In genomic region chr5:142500506-142500905, GRCh38 we compare ENCODE assay signal across 23 cellular contexts.
DNase-seq lines count a peak whose midpoint lies in the region; FAIRE-seq and TF ChIP-seq lines count a peak whose summit lies in the region.
"Had no signal": no experiment of that assay in that cellular context is flagged by ENCODE, and none has a peak within 500 bp of the region (broad histone marks: within the 10 kb centered on the region; RNA-seq: fewer than 3 reads in every experiment).

No MANE protein-coding gene starts in this region.

- H3K23ac ChIP-seq in mesenchymal stem cell (ENCODE audit: low read length in 2 of 2) (no peak overlapping the region), trophoblast cell (ENCODE audit: low read length) (no peak overlapping the region)

- H3K4me1 ChIP-seq in endodermal cell (ENCODE audit: control insufficient read depth, insufficient read depth, low read length) (no peaks in the 10 kb centered on the region), mesenchymal stem cell (ENCODE audit: control insufficient read depth, insufficient read depth, low read depth, low read length) (peaks cover 7% of the 10 kb centered on the region), trophoblast cell (ENCODE audit: control insufficient read depth in 1 of 2, insufficient read depth in 2 of 2, low read length in 2 of 2) (no peaks in the 10 kb centered on the region)
- H3K4me1 ChIP-seq: BLaER1, SJSA1 had no signal

- peak; percentile 5 for DNase-seq in NCI-H2029 treated with DMSO at 0.1 percent for 48 hours (lab: John Stamatoyannopoulos, UW)
- DNase-seq in NCI-H2029 (lab: John Stamatoyannopoulos, UW) = no peak
- no peak for DNase-seq in endodermal cell
- no peak for DNase-seq in mesenchymal stem cell
- DNase-seq in NCI-H1092 (lab: John Stamatoyannopoulos, UW) = no peak
- no peak for DNase-seq in HTR-8/SVneo (ENCODE audit: insufficient read length, low spot score)
- DNase-seq in trophoblast cell = no peak
- no peak for DNase-seq in head of caudate nucleus
- DNase-seq: CD4-positive, CD25-positive, alpha-beta regulatory T cell; GF-D8; NCI-H1048; NCI-H1436; NCI-H187; NCI-H2107; NCI-H446; NCI-H524 treated with DMSO at 0.1 percent for 48 hours; NCI-H774; T-cell had no signal

- H3K4me3 ChIP-seq in endodermal cell (ENCODE audit: low read length) = no peak overlapping the region
- H3K4me3 ChIP-seq in mesenchymal stem cell (ENCODE audit: insufficient read depth in 1 of 2, low read depth in 1 of 2, low read length in 2 of 2) = no peak overlapping the region
- H3K4me3 ChIP-seq in trophoblast cell (ENCODE audit: low read depth, low read length) = no peak overlapping the region
- H3K4me3 ChIP-seq: BLaER1, SJSA1 had no signal

- H3K36me3 Mint-ChIP-seq in endodermal cell (ENCODE audit: low read depth) = no peaks in the 10 kb centered on the region
- H3K36me3 Mint-ChIP-seq: CD4-positive, CD25-positive, alpha-beta regulatory T cell; T-cell had no signal

- H3K4me2 ChIP-seq in mesenchymal stem cell (ENCODE audit: low read length, poor library complexity, severe bottlenecking) (no peak overlapping the region), trophoblast cell (ENCODE audit: low read length) (no peak overlapping the region)
- H3K4me2 ChIP-seq: BLaER1 had no signal

- H2BK12ac ChIP-seq in mesenchymal stem cell (ENCODE audit: low read length in 2 of 2) = no peak overlapping the region
- no peak overlapping the region for H2BK12ac ChIP-seq in trophoblast cell (ENCODE audit: low read length)

- H3K18ac ChIP-seq in mesenchymal stem cell (ENCODE audit: low read depth in 1 of 2, low read length in 2 of 2) = no peak overlapping the region
- no peak overlapping the region for H3K18ac ChIP-seq in trophoblast cell (ENCODE audit: low read length)

- H2BK15ac ChIP-seq in mesenchymal stem cell (ENCODE audit: low read depth, poor library complexity, severe bottlenecking) = no peak overlapping the region

- FAIRE-seq in HTR-8/SVneo (lab: Jason Lieb, UNC) = no peak
- FAIRE-seq: D721Med, GM19239 had no signal

- WGBS in endodermal cell (ENCODE audit: insufficient coverage in 1 of 2, insufficient read length in 1 of 2), 2 experiments = 82 to 88% methylated on average over 1 to 2 of the region's 2 CpGs
- WGBS in mesenchymal stem cell = 83% methylated on average over 1 of the region's 2 CpGs
- no CpG with 5 or more reads among the region's 2 CpGs for WGBS in trophoblast cell (ENCODE audit: extremely low coverage, insufficient coverage, insufficient read length)

- H3K9ac ChIP-seq in endodermal cell (ENCODE audit: extremely low read depth, low read length, poor library complexity, severe bottlenecking) (no peak overlapping the region), mesenchymal stem cell (ENCODE audit: low read length) (no peak overlapping the region), trophoblast cell (ENCODE audit: low read length) (no peak overlapping the region)
- H3K9ac ChIP-seq: BLaER1 had no signal

- H3K4ac ChIP-seq in mesenchymal stem cell (ENCODE audit: low read depth in 1 of 2, low read length in 2 of 2) (peak overlapping the region in 1 of 2 experiments; percentile 7), trophoblast cell (ENCODE audit: low read depth, low read length) (no peak overlapping the region)

- H2BK120ac ChIP-seq in mesenchymal stem cell (ENCODE audit: low read depth, low read length) = no peak overlapping the region
- no peak overlapping the region for H2BK120ac ChIP-seq in trophoblast cell (ENCODE audit: insufficient read depth, low read length, poor library complexity)

- H3K36me3 ChIP-seq in endodermal cell (ENCODE audit: control insufficient read depth, insufficient read depth, low read length) (no peaks in the 10 kb centered on the region), mesenchymal stem cell (ENCODE audit: control insufficient read depth in 1 of 2, insufficient read depth in 2 of 2, low read depth in 1 of 2, low read length in 2 of 2) (no peaks in the 10 kb centered on the region), trophoblast cell (ENCODE audit: control insufficient read depth in 1 of 2, insufficient read depth in 2 of 2, low read length in 2 of 2) (no peaks in the 10 kb centered on the region)
- H3K36me3 ChIP-seq: BLaER1, SJSA1 had no signal

- no peak overlapping the region for H3K14ac ChIP-seq in mesenchymal stem cell (ENCODE audit: low read length in 2 of 2)
- H3K14ac ChIP-seq in trophoblast cell (ENCODE audit: low read length) = no peak overlapping the region

- no peak overlapping the region for H2AK5ac ChIP-seq in mesenchymal stem cell (ENCODE audit: low read length, severe bottlenecking)
- H2AK5ac ChIP-seq in trophoblast cell (ENCODE audit: low read length) = no peak overlapping the region

- H3K79me2 ChIP-seq in trophoblast cell (ENCODE audit: control insufficient read depth, insufficient read depth, low read length, poor library complexity) = no peaks in the 10 kb centered on the region

- no peaks in the 10 kb centered on the region for H3K79me1 ChIP-seq in mesenchymal stem cell (replicated peaks; ENCODE audit: low read length, poor library complexity, severe bottlenecking)
- H3K79me1 ChIP-seq in trophoblast cell (ENCODE audit: low read length) = no peaks in the 10 kb centered on the region

- no peaks in the 10 kb centered on the region for H3K27me3 Mint-ChIP-seq in endodermal cell (ENCODE audit: insufficient read depth)

- no peak overlapping the region for H4K12ac ChIP-seq in trophoblast cell (ENCODE audit: low read depth, low read length)

- no peaks in the 10 kb centered on the region for H3K9me3 ChIP-seq in endodermal cell (ENCODE audit: control insufficient read depth, low read length)
- no peaks in the 10 kb centered on the region for H3K9me3 ChIP-seq in mesenchymal stem cell (ENCODE audit: control insufficient read depth, low read length)
- no peaks in the 10 kb centered on the region for H3K9me3 ChIP-seq in trophoblast cell (ENCODE audit: insufficient read depth, low read depth, low read length)
- H3K9me3 ChIP-seq: BLaER1, SJSA1 had no signal

- no peak for TF ChIP-seq CTCF in endodermal cell (conservative IDR thresholded peaks at IDR 0.05)

- H4K8ac ChIP-seq in mesenchymal stem cell (ENCODE audit: low read length) (no peak overlapping the region), trophoblast cell (ENCODE audit: low read depth, low read length) (no peak overlapping the region)

- H3K4me3 Mint-ChIP-seq in endodermal cell = no peak overlapping the region
- H3K4me3 Mint-ChIP-seq: CD4-positive, CD25-positive, alpha-beta regulatory T cell; IgD-negative memory B cell; T-cell had no signal

- H4K91ac ChIP-seq in mesenchymal stem cell (ENCODE audit: low read length) (no peak overlapping the region), trophoblast cell (ENCODE audit: low read depth, low read length) (no peak overlapping the region)

- H2BK5ac ChIP-seq in mesenchymal stem cell (ENCODE audit: low read depth, low read length, poor library complexity, severe bottlenecking) (no peak overlapping the region), trophoblast cell (ENCODE audit: low read depth, low read length, poor library complexity) (no peak overlapping the region)

- H3K27me3 ChIP-seq in endodermal cell (ENCODE audit: control insufficient read depth, insufficient read depth, low read length, poor library complexity, severe bottlenecking) = no peaks in the 10 kb centered on the region
- no peaks in the 10 kb centered on the region for H3K27me3 ChIP-seq in mesenchymal stem cell (ENCODE audit: control insufficient read depth in 1 of 2, insufficient read depth in 1 of 2, low read length in 2 of 2)
- no peaks in the 10 kb centered on the region for H3K27me3 ChIP-seq in trophoblast cell (ENCODE audit: insufficient read depth, low read length)
- H3K27me3 ChIP-seq: BLaER1, SJSA1 had no signal

- H3K4me1 Mint-ChIP-seq in endodermal cell = peaks cover 14% of the 10 kb centered on the region
- H3K4me1 Mint-ChIP-seq: IgD-negative memory B cell had no signal

- H3K27ac ChIP-seq in endodermal cell (ENCODE audit: low read depth, low read length) (no peak overlapping the region), mesenchymal stem cell (ENCODE audit: low read length, poor library complexity, severe bottlenecking) (peak overlapping the region; percentile 85), trophoblast cell (ENCODE audit: low read depth, low read length) (no peak overlapping the region)
- H3K27ac ChIP-seq: BLaER1, SJSA1 had no signal

- H2AFZ ChIP-seq in mesenchymal stem cell (ENCODE audit: low read depth, low read length) (no peak overlapping the region), trophoblast cell (ENCODE audit: insufficient read depth, low read length, poor library complexity) (no peak overlapping the region)

- intact Hi-C loops in head of caudate nucleus (cut with DNase I) = no loop called here

- H3K27ac Mint-ChIP-seq in endodermal cell = peak overlapping the region; percentile 5
- H3K27ac Mint-ChIP-seq: CD4-positive, CD25-positive, alpha-beta regulatory T cell; IgD-negative memory B cell; T-cell had no signal

- H3K9me3 Mint-ChIP-seq in endodermal cell = no peaks in the 10 kb centered on the region
